Comparison of ENCODE assay signal across 25 cellular contexts in genomic region chr17:42090964-42091790, GRCh38. TPM values are rescaled to one million over a fixed set of nuclear protein-coding genes. Genes with fewer than 3 reads are reported as not detected.
DNase-seq lines count a peak whose midpoint lies in the region; ATAC-seq, FAIRE-seq and TF ChIP-seq lines count a peak whose summit lies in the region.
"Had no signal": no experiment of that assay in that cellular context is flagged by ENCODE, and none has a peak within 500 bp of the region (broad histone marks: within the 10 kb centered on the region; RNA-seq: fewer than 3 reads in every experiment).

No MANE protein-coding gene starts in this region.

- H3K36me3 Mint-ChIP-seq in CD4-positive, CD25-positive, alpha-beta regulatory T cell: no peaks in the 10 kb centered on the region
- H3K36me3 Mint-ChIP-seq in nephron progenitor cell (ENCODE audit: low read depth): no peaks in the 10 kb centered on the region

- intact Hi-C loops in IMR-90 (cut with micrococcal nuclease): no loop called here

- H3K27ac Mint-ChIP-seq in CD4-positive, CD25-positive, alpha-beta regulatory T cell: peak overlapping the region in 2 of 3 donors; percentile 11 to 49
- H3K27ac Mint-ChIP-seq in nephron progenitor cell: peak overlapping the region; percentile 35
- H3K27ac Mint-ChIP-seq: B cell; CD4-positive, alpha-beta T cell; CD8-positive, alpha-beta memory T cell had no signal

- H3K4me2 ChIP-seq in IMR-90 (ENCODE audit: low read depth, low read length): no peak overlapping the region
- no peak overlapping the region for H3K4me2 ChIP-seq in H1 (ENCODE audit: insufficient read depth in 1 of 2, low read depth in 2 of 2, low read length in 2 of 2)
- no peak overlapping the region for H3K4me2 ChIP-seq in neuronal stem cell (ENCODE audit: insufficient read depth, low read length, poor library complexity, severe bottlenecking)
- H3K4me2 ChIP-seq: BLaER1 had no signal

- peaks cover 4% of the 10 kb centered on the region for H3K27me3 ChIP-seq in CD4-positive, CD25-positive, alpha-beta regulatory T cell (ENCODE audit: control insufficient read depth, insufficient read depth, low read length)
- H3K27me3 ChIP-seq in IMR-90 (ENCODE audit: control insufficient read depth, insufficient read depth, low read length) (peaks cover 68% of the 10 kb centered on the region), H1 (replicated peaks in 1 of 4; ENCODE audit: control insufficient read depth in 3 of 4, extremely low read depth in 1 of 4, insufficient read depth in 3 of 4, low read length in 3 of 4) (peaks cover 0 to 1% (median under 1%) of the 10 kb centered on the region in 4 experiments; a peak in 2 of 7 replicates), neuronal stem cell (ENCODE audit: control insufficient read depth in 3 of 3, insufficient read depth in 3 of 3, low read depth in 1 of 3, low read length in 3 of 3) (peaks cover 0 to 39% (median 2%) of the 10 kb centered on the region in 3 experiments)
- H3K27me3 ChIP-seq: BLaER1 had no signal

- 0 out of 2 replicates have a peak overlapping the region, but pooled peaks have one; percentile 50 for H2BK12ac ChIP-seq in H1 (ENCODE audit: low read depth, low read length)
- H2BK12ac ChIP-seq in neuronal stem cell (ENCODE audit: low read length): no peak overlapping the region

- H4K5ac ChIP-seq in IMR-90 (ENCODE audit: low read depth, low read length): no peak overlapping the region
- H4K5ac ChIP-seq in H1 (ENCODE audit: insufficient read length, low read depth, low read length): no peak overlapping the region

- peak overlapping the region; percentile 55 for H2AK9ac ChIP-seq in IMR-90 (replicated peaks; ENCODE audit: low read depth, low read length, poor library complexity)

- TF ChIP-seq POLR2A in IMR-90 (IDR thresholded peaks at IDR 0.05; ENCODE audit: low read depth, low read length) (no peak), H1 (IDR thresholded peaks at IDR 0.05; ENCODE audit: control extremely low read depth in 1 of 2, low read depth in 2 of 2, low read length in 2 of 2) (no peak)

- H3K9ac ChIP-seq in IMR-90 (ENCODE audit: low read depth, low read length) (no peak overlapping the region), H1 (replicated peaks in 1 of 4; ENCODE audit: extremely low read depth in 1 of 4, low read depth in 3 of 4, low read length in 3 of 4) (no peak overlapping the region), neuronal stem cell (ENCODE audit: low read depth, low read length, poor library complexity) (no peak overlapping the region)
- H3K9ac ChIP-seq: BLaER1 had no signal

- no peaks in the 10 kb centered on the region for H3K23me2 ChIP-seq in H1 (ENCODE audit: low read depth, low read length)

- H3K4me1 Mint-ChIP-seq in CD4-positive, CD25-positive, alpha-beta regulatory T cell: no peaks in the 10 kb centered on the region
- peaks cover 73% of the 10 kb centered on the region for H3K4me1 Mint-ChIP-seq in nephron progenitor cell
- H3K4me1 Mint-ChIP-seq: B cell; CD8-positive, alpha-beta memory T cell had no signal

- no peak overlapping the region for H4K8ac ChIP-seq in IMR-90 (ENCODE audit: low read depth in 2 of 2, low read length in 2 of 2)
- H4K8ac ChIP-seq in H1 (ENCODE audit: extremely low read depth, insufficient read depth, low read length): no peak overlapping the region; the same call in 1 of the 2 replicates
- no peak overlapping the region for H4K8ac ChIP-seq in neuronal stem cell (ENCODE audit: low read depth, low read length)

- H3K4ac ChIP-seq in IMR-90 (ENCODE audit: low read depth, low read length) (no peak overlapping the region), H1 (replicated peaks; ENCODE audit: insufficient read length, low read depth, low read length) (no peak overlapping the region), neuronal stem cell (ENCODE audit: low read length) (no peak overlapping the region)

- H2BK5ac ChIP-seq in IMR-90 (ENCODE audit: low read depth, low read length, poor library complexity, severe bottlenecking) (no peak overlapping the region), H1 (ENCODE audit: low read depth, low read length) (no peak overlapping the region), neuronal stem cell (ENCODE audit: low read length) (no peak overlapping the region)

- no TSS peak for BruUV-seq in IMR-90 (replicated peaks; lab: Mats Ljungman, UMichigan)

- POLR2A ChIA-PET in IMR-90 (lab: Charles Lee; ENCODE audit: unreplicated experiment) (no interaction called here), H1 (lab: Charles Lee; ENCODE audit: partially characterized antibody) (interaction anchor here (0.5 to 2.0 kb wide), 5 partner anchors 9 to 147 kb away, joined by 3 to 9 read pairs (median 4); partner anchors contain the start of gene DNAJC7)

- no peak overlapping the region for H4K91ac ChIP-seq in IMR-90 (ENCODE audit: insufficient read depth, low read depth, low read length)
- no peak overlapping the region for H4K91ac ChIP-seq in H1 (replicated peaks; ENCODE audit: insufficient read length, low read length)
- H4K91ac ChIP-seq in neuronal stem cell (ENCODE audit: low read depth, low read length, poor library complexity): no peak overlapping the region

- H3K9me3 Mint-ChIP-seq in CD4-positive, CD25-positive, alpha-beta regulatory T cell: peaks cover 0 to 1% (median 0%) of the 10 kb centered on the region in 7 donors
- no peaks in the 10 kb centered on the region for H3K9me3 Mint-ChIP-seq in nephron progenitor cell
- H3K9me3 Mint-ChIP-seq: CD4-positive, alpha-beta T cell; CD8-positive, alpha-beta memory T cell had no signal

- no peaks in the 10 kb centered on the region for H3K79me1 ChIP-seq in IMR-90 (ENCODE audit: low read depth in 1 of 2, low read length in 2 of 2)
- no peaks in the 10 kb centered on the region; the same call in 1 of the 2 replicates for H3K79me1 ChIP-seq in H1 (ENCODE audit: low read depth, low read length)
- no peaks in the 10 kb centered on the region for H3K79me1 ChIP-seq in neuronal stem cell (ENCODE audit: low read depth, low read length)

- FAIRE-seq in H1 (lab: Jason Lieb, UNC): no peak
- FAIRE-seq: A204.1, D721Med, GM12891 had no signal

- no peak for TF ChIP-seq EP300 in H1 (IDR thresholded peaks at IDR 0.05; ENCODE audit: borderline replicate concordance in 1 of 2, low read depth in 2 of 2, low read length in 2 of 2)

- H4K20me1 ChIP-seq in IMR-90 (ENCODE audit: insufficient read depth, low read length): no peaks in the 10 kb centered on the region
- H4K20me1 ChIP-seq in H1 (replicated peaks in 1 of 2; ENCODE audit: control insufficient read depth in 1 of 2, insufficient read depth in 2 of 2, low read length in 2 of 2): no peaks in the 10 kb centered on the region
- H4K20me1 ChIP-seq: BLaER1 had no signal

- in situ Hi-C loops in IMR-90 (cut with MboI; ENCODE audit: low sequenced_read_pairs): no loop called here

- CTCF ChIA-PET in IMR-90 (lab: Yijun Ruan, JAX): interaction anchor here (1.7 kb wide), 1 partner anchor 10 kb away, joined by 4 read pairs; no protein-coding TSS in a partner anchor
- CTCF ChIA-PET in H1 (lab: Charles Lee; ENCODE audit: partially characterized antibody): interaction anchor here (0.8 to 39.4 kb wide), 12 partner anchors 9 to 127 kb away, joined by 3 to 1084 read pairs (median 4); partner anchors contain the start of genes DHX58, DNAJC7, HSPB9 and KAT2A

- TF ChIP-seq CTCF in IMR-90 (conservative IDR thresholded peaks at IDR 0.05; ENCODE audit: low read depth, low read length) (no peak), H1 (IDR thresholded peaks at IDR 0.05; ENCODE audit: control extremely low read depth in 1 of 3, insufficient read depth in 1 of 3, low read depth in 1 of 3, low read length in 3 of 3) (no peak), nephron progenitor cell (IDR thresholded peaks at IDR 0.05) (no peak)

- no peaks in the 10 kb centered on the region for H3K9me1 ChIP-seq in IMR-90 (ENCODE audit: insufficient read depth, low read length)

- no peak overlapping the region for H3K4me3 ChIP-seq in CD4-positive, CD25-positive, alpha-beta regulatory T cell (ENCODE audit: low read depth, low read length)
- H3K4me3 ChIP-seq in IMR-90 (ENCODE audit: insufficient read depth, low read depth, low read length): no peak overlapping the region
- H3K4me3 ChIP-seq in H1 (ENCODE audit: extremely low read depth in 1 of 4, insufficient read depth in 2 of 4, low read depth in 3 of 4, low read length in 4 of 4): no peak overlapping the region
- no peak overlapping the region for H3K4me3 ChIP-seq in neuronal stem cell (ENCODE audit: low read length in 2 of 2)
- H3K4me3 ChIP-seq: BLaER1 had no signal

- H3K56ac ChIP-seq in IMR-90 (ENCODE audit: extremely low read depth, insufficient read depth, low read length) (no peak overlapping the region), H1 (replicated peaks; ENCODE audit: insufficient read length, low read depth, low read length) (no peak overlapping the region)

- H2BK15ac ChIP-seq in IMR-90 (ENCODE audit: low read depth, low read length) (no peak overlapping the region), H1 (ENCODE audit: low read length) (no peak overlapping the region), neuronal stem cell (ENCODE audit: low read length) (no peak overlapping the region)

- H3K14ac ChIP-seq in IMR-90 (replicated peaks; ENCODE audit: low read depth, low read length): no peak overlapping the region
- no peak overlapping the region for H3K14ac ChIP-seq in H1 (ENCODE audit: insufficient read length)
- no peak overlapping the region for H3K14ac ChIP-seq in neuronal stem cell (ENCODE audit: low read length)

- H3K4me3 Mint-ChIP-seq in CD4-positive, CD25-positive, alpha-beta regulatory T cell: no peak overlapping the region
- no peak overlapping the region for H3K4me3 Mint-ChIP-seq in nephron progenitor cell
- H3K4me3 Mint-ChIP-seq: B cell; CD4-positive, alpha-beta T cell; CD8-positive, alpha-beta memory T cell had no signal

- H3K36me3 ChIP-seq in CD4-positive, CD25-positive, alpha-beta regulatory T cell (ENCODE audit: control insufficient read depth, insufficient read depth, low read length): no peaks in the 10 kb centered on the region
- H3K36me3 ChIP-seq in IMR-90 (ENCODE audit: control insufficient read depth, insufficient read depth, low read length) (no peaks in the 10 kb centered on the region), H1 (ENCODE audit: control insufficient read depth in 2 of 4, insufficient read depth in 4 of 4, low read length in 3 of 4) (no peaks in the 10 kb centered on the region), neuronal stem cell (replicated peaks in 1 of 2; ENCODE audit: control insufficient read depth in 2 of 2, insufficient read depth in 2 of 2, low read length in 2 of 2) (no peaks in the 10 kb centered on the region)
- H3K36me3 ChIP-seq: BLaER1 had no signal

- no peak for ATAC-seq in CD4-positive, CD25-positive, alpha-beta regulatory T cell (ENCODE audit: low read depth in 2 of 2)
- no peak for ATAC-seq in IMR-90 (ENCODE audit: low read depth)
- ATAC-seq in HG03521 (IDR thresholded peaks at IDR 0.05; ENCODE audit: unreplicated experiment): no peak
- ATAC-seq in GM18511 (IDR thresholded peaks at IDR 0.05; ENCODE audit: unreplicated experiment): no peak

- dilution Hi-C loops in IMR-90 (cut with HindIII; ENCODE audit: low sequenced_read_pairs, unreplicated experiment): no loop called here

- H3K4me1 ChIP-seq in CD4-positive, CD25-positive, alpha-beta regulatory T cell (ENCODE audit: control insufficient read depth, insufficient read depth, low read length, poor library complexity, severe bottlenecking): no peaks in the 10 kb centered on the region
- H3K4me1 ChIP-seq in IMR-90 (ENCODE audit: control insufficient read depth, insufficient read depth, low read length) (no peaks in the 10 kb centered on the region), H1 (replicated peaks in 1 of 4; ENCODE audit: control insufficient read depth in 3 of 4, insufficient read depth in 4 of 4, low read length in 3 of 4) (peaks cover 0 to 2% (median under 1%) of the 10 kb centered on the region in 4 experiments; a peak in 3 of 7 replicates), neuronal stem cell (ENCODE audit: control insufficient read depth in 2 of 2, insufficient read depth in 1 of 2, low read depth in 1 of 2, low read length in 2 of 2) (peaks cover 0 to 11% of the 10 kb centered on the region in 2 donors)

- no peak for DNase-seq in CD4-positive, CD25-positive, alpha-beta regulatory T cell
- DNase-seq in IMR-90 (no peak), H1 (ENCODE audit: low read depth in 1 of 2, low spot score in 2 of 2) (no peak), nephron progenitor cell (no peak), neuronal stem cell (ENCODE audit: low spot score) (no peak), hepatic stellate cell (ENCODE audit: low spot score) (no peak)
- DNase-seq: CD4-positive, alpha-beta T cell; CD8-positive, alpha-beta memory T cell; DMS 273 treated with DMSO at 0.1 percent for 48 hours; DMS79; EL; GF-D8; GOT3; H7; HCEC 1CT had no signal

- no CpG with 5 or more reads among the region's 8 CpGs for WGBS in IMR-90 (ENCODE audit: extremely low coverage in 2 of 2, insufficient read length in 1 of 2), 2 experiments
- WGBS in H1 (ENCODE audit: extremely low coverage in 1 of 2, insufficient coverage in 1 of 2, insufficient read length in 1 of 2, insufficient replicate concordance in 2 of 2, low coverage in 1 of 2, low lambda C conversion rate in 2 of 2, missing lambda C conversion rate in 1 of 2), 2 experiments: 92% methylated on average over 8 of the region's 8 CpGs; no CpG with 5 or more reads in 1 of the 2 experiments
- no CpG with 5 or more reads among the region's 8 CpGs for WGBS in neuronal stem cell (ENCODE audit: extremely low coverage in 2 of 2, insufficient read length in 2 of 2, insufficient replicate concordance in 1 of 2), 2 donors

- H3K23ac ChIP-seq in IMR-90 (ENCODE audit: low read depth, low read length) (no peak overlapping the region), H1 (ENCODE audit: insufficient read length) (no peak overlapping the region), neuronal stem cell (ENCODE audit: low read depth, low read length, poor library complexity) (no peak overlapping the region)

- no peaks in the 10 kb centered on the region for H3K79me2 ChIP-seq in H1 (ENCODE audit: control insufficient read depth in 1 of 2, insufficient read depth in 2 of 2, low read length in 2 of 2)

- H3K18ac ChIP-seq in IMR-90 (ENCODE audit: low read depth, low read length): no peak overlapping the region
- no peak overlapping the region for H3K18ac ChIP-seq in H1 (ENCODE audit: extremely low read depth, low read length)
- no peak overlapping the region for H3K18ac ChIP-seq in neuronal stem cell (ENCODE audit: low read length)

- TF ChIP-seq RAD21 in IMR-90 (IDR thresholded peaks at IDR 0.05; ENCODE audit: low read length) (no peak), H1 (IDR thresholded peaks at IDR 0.05 in 1 of 2, conservative IDR thresholded peaks at IDR 0.05 in 1 of 2; ENCODE audit: low read depth in 2 of 2, low read length in 2 of 2) (no peak)

- peaks cover 18% of the 10 kb centered on the region for H3K27me3 Mint-ChIP-seq in CD4-positive, CD25-positive, alpha-beta regulatory T cell
- peaks cover 6% of the 10 kb centered on the region for H3K27me3 Mint-ChIP-seq in nephron progenitor cell (ENCODE audit: low read depth, poor library complexity)

- H2AFZ ChIP-seq in IMR-90 (replicated peaks; ENCODE audit: low read length, poor library complexity) (no peak overlapping the region), H1 (ENCODE audit: low read length) (no peak overlapping the region), neuronal stem cell (ENCODE audit: low read length) (no peak overlapping the region)

- no peaks in the 10 kb centered on the region for H3K9me3 ChIP-seq in CD4-positive, CD25-positive, alpha-beta regulatory T cell (ENCODE audit: control insufficient read depth in 2 of 2, low read length in 2 of 2)
- H3K9me3 ChIP-seq in IMR-90 (ENCODE audit: control insufficient read depth, insufficient read depth, low read length): no peaks in the 10 kb centered on the region
- no peaks in the 10 kb centered on the region for H3K9me3 ChIP-seq in H1 (ENCODE audit: insufficient read depth in 2 of 2, low read depth in 1 of 2, low read length in 1 of 2)
- H3K9me3 ChIP-seq in neuronal stem cell (replicated peaks in 1 of 2; ENCODE audit: control insufficient read depth in 2 of 2, insufficient read depth in 1 of 2, low read depth in 1 of 2, low read length in 2 of 2): no peaks in the 10 kb centered on the region
- H3K9me3 ChIP-seq: BLaER1 had no signal

- H2BK120ac ChIP-seq in IMR-90 (ENCODE audit: low read depth, low read length) (no peak overlapping the region), H1 (replicated peaks; ENCODE audit: low read depth, low read length) (no peak overlapping the region), neuronal stem cell (ENCODE audit: low read depth, low read length) (no peak overlapping the region)

- H2BK20ac ChIP-seq in IMR-90 (ENCODE audit: low read depth, low read length): no peak overlapping the region
- no peak overlapping the region for H2BK20ac ChIP-seq in H1 (ENCODE audit: low read length)

- no peak overlapping the region for H3K27ac ChIP-seq in CD4-positive, CD25-positive, alpha-beta regulatory T cell (ENCODE audit: insufficient read depth, low read length, poor library complexity, severe bottlenecking)
- H3K27ac ChIP-seq in IMR-90 (ENCODE audit: insufficient read depth, low read length): no peak overlapping the region
- no peak overlapping the region for H3K27ac ChIP-seq in H1 (ENCODE audit: low read depth, low read length)
- no peak overlapping the region for H3K27ac ChIP-seq in neuronal stem cell (replicated peaks; ENCODE audit: low read length)
- H3K27ac ChIP-seq: 22Rv1, BLaER1, C4-2B had no signal

- no peak overlapping the region for H2AK5ac ChIP-seq in IMR-90 (ENCODE audit: low read depth, low read length)
- no peak overlapping the region for H2AK5ac ChIP-seq in H1 (ENCODE audit: low read depth, low read length)
- no peak overlapping the region for H2AK5ac ChIP-seq in neuronal stem cell (ENCODE audit: low read depth, low read length)

RNA-seq across cellular contexts. Expression of gene ZNF385C, which starts 7.1 kb away (rescaled TPM):
- not detected for total RNA-seq in CD4-positive, CD25-positive, alpha-beta regulatory T cell
- under 1 TPM in 1 of 4 donors, not detected in 3; 0.21 TPM for polyA plus RNA-seq in CD4-positive, CD25-positive, alpha-beta regulatory T cell
- total RNA-seq in IMR-90 (2012; rRNA removed): not detected in 2 replicates
- not detected in 2 replicates for polyA plus RNA-seq in IMR-90 (2012; rRNA removed)
- not detected in 2 replicates for polyA plus RNA-seq in IMR-90 (2012; cell fraction: cytosol; rRNA removed)
- not detected in 2 replicates for polyA plus RNA-seq in IMR-90 (2012; cell fraction: nucleus; rRNA removed; ENCODE audit: low replicate concordance)
- total RNA-seq in H1 (2021; fragmentation: NEBNext Ultra II Directional; extraction: Animal tissue kit (Norgen Biotek cat#: 25700)): 2.5 and 3.9 TPM in 2 replicates
- 6.1 and 7.3 TPM in 2 replicates for polyA plus RNA-seq in H1 (2011; rRNA removed)
- polyA plus RNA-seq in H1 (2011; cell fraction: cytosol; rRNA removed): 6.3 TPM
- 8.4 TPM for polyA plus RNA-seq in H1 (2011; cell fraction: nucleus; rRNA removed)
- polyA plus RNA-seq in H1 (2012, experiment 1 of 2): 2.7 to 4.6 TPM (median 3.2 TPM) in 4 replicates
- polyA plus RNA-seq in H1 (2012, experiment 2 of 2): 3.9 TPM
- 2.5 TPM for polyA plus RNA-seq in H1 (2013, experiment 1 of 2)
- polyA plus RNA-seq in H1 (2013, experiment 2 of 2): 2.6 TPM
- 2.2 and 2.4 TPM in 2 replicates for polyA minus RNA-seq in H1 (2011; rRNA and poly(A)+ RNA removed)
- polyA minus RNA-seq in H1 (2011; cell fraction: cytosol; rRNA and poly(A)+ RNA removed): 1.0 TPM
- 2.3 TPM for polyA minus RNA-seq in H1 (2011; cell fraction: nucleus; rRNA and poly(A)+ RNA removed)
- 4.2 TPM for polyA plus RNA-seq in neuronal stem cell (2013, experiment 1 of 2)
- 4.2 TPM for polyA plus RNA-seq in neuronal stem cell (2013, experiment 2 of 2)
- total RNA-seq: CD8-positive, alpha-beta memory T cell had no signal
- polyA plus RNA-seq: AG04450; CD8-positive, alpha-beta memory T cell had no signal

RNA-seq across cellular contexts. Expression of gene DHX58, which starts 21.3 kb away (rescaled TPM):
- total RNA-seq in CD4-positive, CD25-positive, alpha-beta regulatory T cell: 24.4 TPM
- polyA plus RNA-seq in CD4-positive, CD25-positive, alpha-beta regulatory T cell: 10 to 100 TPM in 3 of 4 donors, 1 to 10 TPM in 1; 7.2 to 20.9 (median 14.5) TPM
- total RNA-seq in IMR-90 (2012; rRNA removed): 1.1 and 1.4 TPM in 2 replicates
- polyA plus RNA-seq in IMR-90 (2012; rRNA removed) (1.9 and 2.8 TPM in 2 replicates), H1 (2011; rRNA removed) (9.9 and 10.3 TPM in 2 replicates)
- 1.9 and 2.5 TPM in 2 replicates for polyA plus RNA-seq in IMR-90 (2012; cell fraction: cytosol; rRNA removed)
- 14.8 and 19.4 TPM in 2 replicates for polyA plus RNA-seq in IMR-90 (2012; cell fraction: nucleus; rRNA removed; ENCODE audit: low replicate concordance)
- total RNA-seq in H1 (2021; fragmentation: NEBNext Ultra II Directional; extraction: Animal tissue kit (Norgen Biotek cat#: 25700)): 4.4 and 5.6 TPM in 2 replicates
- polyA plus RNA-seq in H1 (2011; cell fraction: cytosol; rRNA removed): 9.7 TPM
- 7.9 TPM for polyA plus RNA-seq in H1 (2011; cell fraction: nucleus; rRNA removed)
- polyA plus RNA-seq in H1 (2012, experiment 1 of 2): 4.3 to 9.4 TPM (median 6.9 TPM) in 4 replicates
- polyA plus RNA-seq in H1 (2012, experiment 2 of 2): 5.4 TPM
- 6.4 TPM for polyA plus RNA-seq in H1 (2013, experiment 1 of 2)
- polyA plus RNA-seq in H1 (2013, experiment 2 of 2): 5.9 TPM
- 1.0 and 2.4 TPM in 2 replicates for polyA minus RNA-seq in H1 (2011; rRNA and poly(A)+ RNA removed)
- 1.5 TPM for polyA minus RNA-seq in H1 (2011; cell fraction: cytosol; rRNA and poly(A)+ RNA removed)
- polyA minus RNA-seq in H1 (2011; cell fraction: nucleus; rRNA and poly(A)+ RNA removed): 3.6 TPM
- polyA plus RNA-seq in neuronal stem cell (2013, experiment 1 of 2): 0.21 TPM
- 0.14 TPM for polyA plus RNA-seq in neuronal stem cell (2013, experiment 2 of 2)

RNA-seq across cellular contexts. Expression of gene KAT2A, which starts 30.0 kb away (rescaled TPM):
- total RNA-seq in CD4-positive, CD25-positive, alpha-beta regulatory T cell: 26.5 TPM
- polyA plus RNA-seq in CD4-positive, CD25-positive, alpha-beta regulatory T cell: 1 to 10 TPM; 2.5 to 5.7 (median 4.4) TPM
- total RNA-seq in IMR-90 (2012; rRNA removed): 5.3 and 6.3 TPM in 2 replicates
- polyA plus RNA-seq in IMR-90 (2012; rRNA removed) (28.2 and 31.4 TPM in 2 replicates), H1 (2011; rRNA removed) (40.1 and 52.5 TPM in 2 replicates)
- 12.9 and 17.4 TPM in 2 replicates for polyA plus RNA-seq in IMR-90 (2012; cell fraction: cytosol; rRNA removed)
- 273 and 329 TPM in 2 replicates for polyA plus RNA-seq in IMR-90 (2012; cell fraction: nucleus; rRNA removed; ENCODE audit: low replicate concordance)
- 32.5 and 34.2 TPM in 2 replicates for total RNA-seq in H1 (2021; fragmentation: NEBNext Ultra II Directional; extraction: Animal tissue kit (Norgen Biotek cat#: 25700))
- polyA plus RNA-seq in H1 (2011; cell fraction: cytosol; rRNA removed): 48.0 TPM
- polyA plus RNA-seq in H1 (2011; cell fraction: nucleus; rRNA removed): 342 TPM
- polyA plus RNA-seq in H1 (2012, experiment 1 of 2): 29.3 to 46.0 TPM (median 39.5 TPM) in 4 replicates
- 24.5 TPM for polyA plus RNA-seq in H1 (2012, experiment 2 of 2)
- polyA plus RNA-seq in H1 (2013, experiment 1 of 2): 38.2 TPM
- polyA plus RNA-seq in H1 (2013, experiment 2 of 2): 33.7 TPM
- polyA minus RNA-seq in H1 (2011; rRNA and poly(A)+ RNA removed): 17.6 and 21.1 TPM in 2 replicates
- 11.9 TPM for polyA minus RNA-seq in H1 (2011; cell fraction: cytosol; rRNA and poly(A)+ RNA removed)
- polyA minus RNA-seq in H1 (2011; cell fraction: nucleus; rRNA and poly(A)+ RNA removed): 29.5 TPM
- polyA plus RNA-seq in neuronal stem cell (2013, experiment 1 of 2): 28.4 TPM
- 27.4 TPM for polyA plus RNA-seq in neuronal stem cell (2013, experiment 2 of 2)

RNA-seq across cellular contexts. Expression of gene HSPB9, which starts 31.4 kb away (rescaled TPM):
- total RNA-seq in CD4-positive, CD25-positive, alpha-beta regulatory T cell: not detected
- polyA plus RNA-seq in CD4-positive, CD25-positive, alpha-beta regulatory T cell: under 1 TPM in 2 of 4 donors, not detected in 2; 0.08 to 0.28 TPM
- total RNA-seq in IMR-90 (2012; rRNA removed): not detected in 2 replicates
- not detected in 2 replicates for polyA plus RNA-seq in IMR-90 (2012; rRNA removed)
- not detected in 2 replicates for polyA plus RNA-seq in IMR-90 (2012; cell fraction: cytosol; rRNA removed)
- 0.06 and 0.09 TPM in 2 replicates for polyA plus RNA-seq in IMR-90 (2012; cell fraction: nucleus; rRNA removed; ENCODE audit: low replicate concordance)
- total RNA-seq in H1 (2021; fragmentation: NEBNext Ultra II Directional; extraction: Animal tissue kit (Norgen Biotek cat#: 25700)): 0.30 and 0.33 TPM in 2 replicates
- 0.25 and 0.27 TPM in 2 replicates for polyA plus RNA-seq in H1 (2011; rRNA removed)
- polyA plus RNA-seq in H1 (2011; cell fraction: cytosol; rRNA removed): 0.39 TPM
- polyA plus RNA-seq in H1 (2011; cell fraction: nucleus; rRNA removed): 1.1 TPM
- 0.27 to 0.55 TPM (median 0.32 TPM) in 4 replicates for polyA plus RNA-seq in H1 (2012, experiment 1 of 2)
- polyA plus RNA-seq in H1 (2012, experiment 2 of 2): 0.29 TPM
- polyA plus RNA-seq in H1 (2013, experiment 1 of 2): 0.24 TPM
- polyA plus RNA-seq in H1 (2013, experiment 2 of 2): 0.20 TPM
- polyA minus RNA-seq in H1 (2011; rRNA and poly(A)+ RNA removed): 0.15 and 0.16 TPM in 2 replicates
- not detected for polyA minus RNA-seq in H1 (2011; cell fraction: cytosol; rRNA and poly(A)+ RNA removed)
- 0.70 TPM for polyA minus RNA-seq in H1 (2011; cell fraction: nucleus; rRNA and poly(A)+ RNA removed)
- 0.15 TPM for polyA plus RNA-seq in neuronal stem cell (2013, experiment 1 of 2)
- 0.08 TPM for polyA plus RNA-seq in neuronal stem cell (2013, experiment 2 of 2)
- total RNA-seq: B cell; CD4-positive, alpha-beta T cell had no signal
- polyA plus RNA-seq: AG04450; CD8-positive, alpha-beta memory T cell had no signal

RNA-seq across cellular contexts. Expression of gene C17orf113, which starts 40.8 kb away (rescaled TPM):
- 0.27 TPM for total RNA-seq in CD4-positive, CD25-positive, alpha-beta regulatory T cell
- under 1 TPM; 0.09 to 0.46 (median 0.38) TPM for polyA plus RNA-seq in CD4-positive, CD25-positive, alpha-beta regulatory T cell
- under 0.01 TPM in 1 of 2 replicates, not detected in the other for total RNA-seq in IMR-90 (2012; rRNA removed)
- polyA plus RNA-seq in IMR-90 (2012; rRNA removed) (0.03 and 0.07 TPM in 2 replicates), H1 (2011; rRNA removed) (1.0 and 1.5 TPM in 2 replicates)
- 0.06 and 0.10 TPM in 2 replicates for polyA plus RNA-seq in IMR-90 (2012; cell fraction: cytosol; rRNA removed)
- 0.08 and 0.10 TPM in 2 replicates for polyA plus RNA-seq in IMR-90 (2012; cell fraction: nucleus; rRNA removed; ENCODE audit: low replicate concordance)
- total RNA-seq in H1 (2021; fragmentation: NEBNext Ultra II Directional; extraction: Animal tissue kit (Norgen Biotek cat#: 25700)): 1.4 TPM in 2 replicates
- polyA plus RNA-seq in H1 (2011; cell fraction: cytosol; rRNA removed): 1.1 TPM
- 1.8 TPM for polyA plus RNA-seq in H1 (2011; cell fraction: nucleus; rRNA removed)
- 0.64 to 1.3 TPM (median 1.1 TPM) in 4 replicates for polyA plus RNA-seq in H1 (2012, experiment 1 of 2)
- 0.63 TPM for polyA plus RNA-seq in H1 (2012, experiment 2 of 2)
- polyA plus RNA-seq in H1 (2013, experiment 1 of 2): 0.61 TPM
- polyA plus RNA-seq in H1 (2013, experiment 2 of 2): 0.57 TPM
- polyA minus RNA-seq in H1 (2011; rRNA and poly(A)+ RNA removed): 1.1 and 1.4 TPM in 2 replicates
- 1.5 TPM for polyA minus RNA-seq in H1 (2011; cell fraction: cytosol; rRNA and poly(A)+ RNA removed)
- polyA minus RNA-seq in H1 (2011; cell fraction: nucleus; rRNA and poly(A)+ RNA removed): 1.8 TPM
- 2.4 TPM for polyA plus RNA-seq in neuronal stem cell (2013, experiment 1 of 2)
- polyA plus RNA-seq in neuronal stem cell (2013, experiment 2 of 2): 2.6 TPM
